ENCODE assay signal across 24 cellular contexts in genomic region chr1:80441664-80442063, GRCh38.
DNase-seq lines count a peak whose midpoint lies in the region; ATAC-seq, FAIRE-seq and TF ChIP-seq lines count a peak whose summit lies in the region.
"Had no signal": no experiment of that assay in that cellular context is flagged by ENCODE, and none has a peak within 500 bp of the region (broad histone marks: within the 10 kb centered on the region; RNA-seq: fewer than 3 reads in every experiment).

No MANE protein-coding gene starts in this region.

- no peaks in the 10 kb centered on the region for H3K36me3 ChIP-seq in A673 (ENCODE audit: insufficient read depth, low read length, poor library complexity, severe bottlenecking)
- H3K36me3 ChIP-seq in GM23338 (ENCODE audit: insufficient read depth): no peaks in the 10 kb centered on the region
- H3K36me3 ChIP-seq in kidney (ENCODE audit: control insufficient read depth in 1 of 2, insufficient read depth in 2 of 2, low read length in 2 of 2): no peaks in the 10 kb centered on the region
- H3K36me3 ChIP-seq: stomach had no signal

- H3K4me2 ChIP-seq in GM23338: no peak overlapping the region

- TF ChIP-seq CTCF in A673 (conservative IDR thresholded peaks at IDR 0.05; ENCODE audit: low read depth, low read length) (peak; percentile 19; the same call in 1 of the 2 replicates), GM23338 (conservative IDR thresholded peaks at IDR 0.05; ENCODE audit: low read depth in 2 of 2) (peak in 1 of 2 experiments; percentile 37; a peak in 2 of 4 replicates), kidney (IDR thresholded peaks at IDR 0.05; ENCODE audit: borderline replicate concordance, extremely low read depth, insufficient read depth) (peak; percentile 10)

- peak; percentile 3 for DNase-seq in A673 (ENCODE audit: low spot score)
- peak; percentile 17 for DNase-seq in GM23338 (ENCODE audit: low spot score)
- peak; percentile 12 for DNase-seq in OCI-M1 (lab: John Stamatoyannopoulos, UW)
- DNase-seq in kidney: no peak
- DNase-seq in NCI-H2227 (lab: John Stamatoyannopoulos, UW; ENCODE audit: unreplicated experiment): no peak
- DNase-seq in HK-2 (ENCODE audit: unreplicated experiment): no peak
- no peak for DNase-seq in nucleus accumbens (lab: John Stamatoyannopoulos, UW)
- DNase-seq: activated CD4-positive, alpha-beta memory T cell treated with anti-CD3 and anti-CD28 coated beads for 36 hours; body of pancreas; COR-L47; cortex of kidney; foreskin melanocyte; GDM1; mucosa of descending colon; NCI-H1436 treated with DMSO at 0.1 percent for 48 hours; NCI-H2227 treated with DMSO at 0.1 percent for 48 hours; occipital lobe; stimulated activated CD4-positive, alpha-beta T cell treated with anti-CD3 and anti-CD28 coated beads, Interleukin-1b, Interleukin-23, amount 100 ng/mL, for 48 hours; stomach had no signal

- no peak overlapping the region for H3K27ac ChIP-seq in A673 (ENCODE audit: low read depth, low read length, poor library complexity, severe bottlenecking)
- no peak overlapping the region for H3K27ac ChIP-seq in GM23338 (ENCODE audit: low read depth)
- H3K27ac ChIP-seq in kidney (ENCODE audit: low read depth in 2 of 2, low read length in 2 of 2): no peak overlapping the region
- H3K27ac ChIP-seq: body of pancreas, RWPE1, stomach had no signal

- no peak; the same call in 2 of the 3 replicates for ATAC-seq in GM23338
- ATAC-seq in GM18868 (IDR thresholded peaks at IDR 0.05; ENCODE audit: unreplicated experiment): no peak
- ATAC-seq: body of pancreas, mucosa of descending colon, sciatic nerve had no signal

- H3K4me3 ChIP-seq in A673 (ENCODE audit: low read depth, low read length, poor library complexity, severe bottlenecking) (no peak overlapping the region), GM23338 (no peak overlapping the region), kidney (ENCODE audit: low read length in 2 of 2) (no peak overlapping the region)
- H3K4me3 ChIP-seq: body of pancreas, mucosa of descending colon, stomach had no signal

- H3K9me3 ChIP-seq in A673 (ENCODE audit: low read depth, low read length, poor library complexity, severe bottlenecking): no peaks in the 10 kb centered on the region
- H3K9me3 ChIP-seq in kidney (ENCODE audit: control insufficient read depth in 1 of 2, low read length in 2 of 2): no peaks in the 10 kb centered on the region
- H3K9me3 ChIP-seq: body of pancreas, mucosa of descending colon, stomach had no signal

- CTCF ChIA-PET in A673 (lab: Charles Lee): no interaction called here

- H2AFZ ChIP-seq in GM23338: no peak overlapping the region

- no peak overlapping the region for H3K9ac ChIP-seq in kidney (ENCODE audit: low read length in 2 of 2)

- no peaks in the 10 kb centered on the region for H3F3A ChIP-seq in GM23338 (replicated peaks; ENCODE audit: low read depth)

- H3K9me2 ChIP-seq in GM23338 (ENCODE audit: insufficient read depth): no peaks in the 10 kb centered on the region

- BruUV-seq in A673 (replicated peaks; lab: Mats Ljungman, UMichigan): no TSS peak

- no peaks in the 10 kb centered on the region for H3K27me3 Mint-ChIP-seq in GM23338 (ENCODE audit: insufficient read depth, low read depth, poor library complexity)
- H3K27me3 Mint-ChIP-seq: activated CD4-positive, alpha-beta memory T cell treated with anti-CD3 and anti-CD28 coated beads for 36 hours; activated naive CD4-positive, alpha-beta T cell treated with anti-CD3 and anti-CD28 coated beads, Interleukin-2, amount 50 U/mL, for 24 hours had no signal

- no peak overlapping the region for H3K27ac Mint-ChIP-seq in GM23338
- H3K27ac Mint-ChIP-seq: activated CD4-positive, alpha-beta memory T cell treated with anti-CD3 and anti-CD28 coated beads for 36 hours; activated naive CD4-positive, alpha-beta T cell treated with anti-CD3 and anti-CD28 coated beads, Interleukin-2, amount 50 U/mL, for 24 hours had no signal

- no peaks in the 10 kb centered on the region for H3K27me3 ChIP-seq in A673 (replicated peaks; ENCODE audit: insufficient read depth, low read depth, low read length, poor library complexity)
- no peaks in the 10 kb centered on the region for H3K27me3 ChIP-seq in GM23338 (ENCODE audit: insufficient read depth)
- H3K27me3 ChIP-seq: body of pancreas, stomach had no signal

- intact Hi-C loops in A673 (cut with micrococcal nuclease; ENCODE audit: unreplicated experiment): no loop called here
- intact Hi-C loops in kidney (cut with DNase I): no loop called here

- H3K4me1 Mint-ChIP-seq in GM23338: peaks cover 17% of the 10 kb centered on the region; the same call in 2 of the 3 replicates
- H3K4me1 Mint-ChIP-seq: activated naive CD4-positive, alpha-beta T cell treated with anti-CD3 and anti-CD28 coated beads, Interleukin-2, amount 50 U/mL, for 24 hours had no signal

- no peaks in the 10 kb centered on the region for H3K9me3 Mint-ChIP-seq in GM23338
- H3K9me3 Mint-ChIP-seq: activated naive CD4-positive, alpha-beta T cell treated with anti-CD3 and anti-CD28 coated beads, Interleukin-2, amount 50 U/mL, for 24 hours had no signal

- H3K79me2 ChIP-seq in GM23338 (replicated peaks; ENCODE audit: insufficient read depth): no peaks in the 10 kb centered on the region

- POLR2A ChIA-PET in A673 (lab: Charles Lee; ENCODE audit: low non-redundant PET): no interaction called here

- no peaks in the 10 kb centered on the region for H3K4me1 ChIP-seq in A673 (ENCODE audit: insufficient read depth, low read length, poor library complexity, severe bottlenecking)
- H3K4me1 ChIP-seq in GM23338 (ENCODE audit: insufficient read depth): peaks cover 4% of the 10 kb centered on the region; the same call in 1 of the 2 replicates
- no peaks in the 10 kb centered on the region for H3K4me1 ChIP-seq in kidney (ENCODE audit: control insufficient read depth in 1 of 2, insufficient read depth in 1 of 2, low read depth in 1 of 2, low read length in 2 of 2)
- H3K4me1 ChIP-seq: body of pancreas, stomach had no signal

- no peak overlapping the region for H3K4me3 Mint-ChIP-seq in GM23338
- H3K4me3 Mint-ChIP-seq: activated CD4-positive, alpha-beta memory T cell treated with anti-CD3 and anti-CD28 coated beads for 36 hours; activated naive CD4-positive, alpha-beta T cell treated with anti-CD3 and anti-CD28 coated beads, Interleukin-2, amount 50 U/mL, for 24 hours had no signal

- no peak for FAIRE-seq in kidney (lab: Jason Lieb, UNC)
- FAIRE-seq: endothelial cell of umbilical vein had no signal

- H4K20me1 ChIP-seq in GM23338 (replicated peaks; ENCODE audit: insufficient read depth): no peaks in the 10 kb centered on the region

- no peaks in the 10 kb centered on the region for H3K36me3 Mint-ChIP-seq in GM23338 (ENCODE audit: low read depth)
- H3K36me3 Mint-ChIP-seq: activated CD4-positive, alpha-beta memory T cell treated with anti-CD3 and anti-CD28 coated beads for 36 hours; activated naive CD4-positive, alpha-beta T cell treated with anti-CD3 and anti-CD28 coated beads, Interleukin-2, amount 50 U/mL, for 24 hours had no signal

TF ChIP-seq in GM23338, 12 proteins besides CTCF, POLR2A, EP300 and RAD21 (continues in another document):
- TF ChIP-seq EZH2phosphoT487 (IDR thresholded peaks at IDR 0.05; ENCODE audit: unreplicated experiment) (no peak), ZNF331 (CRISPR knock-in tag; IDR thresholded peaks at IDR 0.05; ENCODE audit: low read depth) (no peak), NANOG (IDR thresholded peaks at IDR 0.05; ENCODE audit: borderline replicate concordance) (no peak), EZH2 (IDR thresholded peaks at IDR 0.05; ENCODE audit: low read depth, unreplicated experiment) (no peak), JUNB (IDR thresholded peaks at IDR 0.05; ENCODE audit: unreplicated experiment) (no peak), ETS1 (IDR thresholded peaks at IDR 0.05) (no peak), STAT1 (IDR thresholded peaks at IDR 0.05; ENCODE audit: unreplicated experiment) (no peak), ZNF114 (CRISPR knock-in tag; IDR thresholded peaks at IDR 0.05) (no peak), REST (IDR thresholded peaks at IDR 0.05; ENCODE audit: unreplicated experiment) (no peak), POLR2AphosphoS5 (IDR thresholded peaks at IDR 0.05; ENCODE audit: low read depth) (no peak)

Comparison
In these comparisons a context has a peak if more than half of its experiments do, and no peak if none do; other contexts are left out.
1. DNase-seq: peak in A673 (single experiment), GM23338 (single experiment) and OCI-M1 (single experiment); none in kidney (single experiment), NCI-H2227 (single experiment), HK-2 (single experiment) and nucleus accumbens (0 of 56).